1 cellular context compared by ENCODE assay signal in the genomic region with DNA sequence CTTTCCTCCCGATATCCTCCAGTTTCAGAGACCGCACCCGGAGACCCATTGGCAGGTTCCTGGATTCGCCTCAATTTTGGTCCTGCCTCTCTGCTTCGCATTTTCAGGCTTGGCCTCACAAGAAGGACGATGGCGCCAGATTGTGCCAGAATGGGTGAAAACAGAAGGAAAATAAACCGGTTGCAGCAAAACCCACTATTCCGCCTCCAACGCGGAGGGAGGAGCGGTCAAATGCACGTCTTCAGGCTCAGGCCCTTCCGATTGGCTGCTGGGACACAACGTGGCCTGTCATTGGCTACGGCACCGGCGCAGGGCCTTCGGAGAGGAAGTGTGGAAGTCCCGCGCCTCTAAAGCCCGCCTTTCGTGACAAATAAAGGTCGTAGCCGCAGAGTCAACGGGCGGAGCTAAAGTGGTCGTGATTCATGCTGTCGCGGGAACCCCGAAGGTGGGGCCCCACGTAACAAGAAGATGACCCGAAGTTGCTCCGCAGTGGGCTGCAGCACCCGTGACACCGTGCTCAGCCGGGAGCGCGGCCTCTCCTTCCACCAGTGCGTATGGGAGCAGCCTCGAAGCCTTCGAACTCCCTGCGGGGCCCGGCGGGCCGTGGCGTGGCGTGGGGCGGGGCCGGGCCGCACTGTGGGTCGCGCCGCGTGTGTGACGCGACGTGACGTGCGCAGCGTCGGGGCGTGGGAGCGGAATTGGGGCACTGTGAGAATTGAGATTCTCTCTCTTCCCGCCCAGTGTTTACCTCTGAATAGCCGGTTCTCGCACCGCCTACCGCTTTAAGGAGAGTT.
TF ChIP-seq lines count a peak whose summit lies in the region.

A gene with protein sequence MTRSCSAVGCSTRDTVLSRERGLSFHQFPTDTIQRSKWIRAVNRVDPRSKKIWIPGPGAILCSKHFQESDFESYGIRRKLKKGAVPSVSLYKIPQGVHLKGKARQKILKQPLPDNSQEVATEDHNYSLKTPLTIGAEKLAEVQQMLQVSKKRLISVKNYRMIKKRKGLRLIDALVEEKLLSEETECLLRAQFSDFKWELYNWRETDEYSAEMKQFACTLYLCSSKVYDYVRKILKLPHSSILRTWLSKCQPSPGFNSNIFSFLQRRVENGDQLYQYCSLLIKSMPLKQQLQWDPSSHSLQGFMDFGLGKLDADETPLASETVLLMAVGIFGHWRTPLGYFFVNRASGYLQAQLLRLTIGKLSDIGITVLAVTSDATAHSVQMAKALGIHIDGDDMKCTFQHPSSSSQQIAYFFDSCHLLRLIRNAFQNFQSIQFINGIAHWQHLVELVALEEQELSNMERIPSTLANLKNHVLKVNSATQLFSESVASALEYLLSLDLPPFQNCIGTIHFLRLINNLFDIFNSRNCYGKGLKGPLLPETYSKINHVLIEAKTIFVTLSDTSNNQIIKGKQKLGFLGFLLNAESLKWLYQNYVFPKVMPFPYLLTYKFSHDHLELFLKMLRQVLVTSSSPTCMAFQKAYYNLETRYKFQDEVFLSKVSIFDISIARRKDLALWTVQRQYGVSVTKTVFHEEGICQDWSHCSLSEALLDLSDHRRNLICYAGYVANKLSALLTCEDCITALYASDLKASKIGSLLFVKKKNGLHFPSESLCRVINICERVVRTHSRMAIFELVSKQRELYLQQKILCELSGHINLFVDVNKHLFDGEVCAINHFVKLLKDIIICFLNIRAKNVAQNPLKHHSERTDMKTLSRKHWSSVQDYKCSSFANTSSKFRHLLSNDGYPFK (plus strand): TSS at position 401 of the 794 bp plus-strand sequence. CDS start 68 bp downstream, at position 469.

TF ChIP-seq in HepG2, 621 proteins besides CTCF, POLR2A, EP300 and RAD21 (continued from another document and continues in another):
- TF ChIP-seq, protein P1, sequence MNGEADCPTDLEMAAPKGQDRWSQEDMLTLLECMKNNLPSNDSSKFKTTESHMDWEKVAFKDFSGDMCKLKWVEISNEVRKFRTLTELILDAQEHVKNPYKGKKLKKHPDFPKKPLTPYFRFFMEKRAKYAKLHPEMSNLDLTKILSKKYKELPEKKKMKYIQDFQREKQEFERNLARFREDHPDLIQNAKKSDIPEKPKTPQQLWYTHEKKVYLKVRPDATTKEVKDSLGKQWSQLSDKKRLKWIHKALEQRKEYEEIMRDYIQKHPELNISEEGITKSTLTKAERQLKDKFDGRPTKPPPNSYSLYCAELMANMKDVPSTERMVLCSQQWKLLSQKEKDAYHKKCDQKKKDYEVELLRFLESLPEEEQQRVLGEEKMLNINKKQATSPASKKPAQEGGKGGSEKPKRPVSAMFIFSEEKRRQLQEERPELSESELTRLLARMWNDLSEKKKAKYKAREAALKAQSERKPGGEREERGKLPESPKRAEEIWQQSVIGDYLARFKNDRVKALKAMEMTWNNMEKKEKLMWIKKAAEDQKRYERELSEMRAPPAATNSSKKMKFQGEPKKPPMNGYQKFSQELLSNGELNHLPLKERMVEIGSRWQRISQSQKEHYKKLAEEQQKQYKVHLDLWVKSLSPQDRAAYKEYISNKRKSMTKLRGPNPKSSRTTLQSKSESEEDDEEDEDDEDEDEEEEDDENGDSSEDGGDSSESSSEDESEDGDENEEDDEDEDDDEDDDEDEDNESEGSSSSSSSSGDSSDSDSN (CRISPR knock-in tag; IDR thresholded peaks at IDR 0.05), result peak; percentile 58; the same call in 1 of the 2 replicates
- TF ChIP-seq ZNF878 (CRISPR knock-in tag; IDR thresholded peaks at IDR 0.05) (no peak), MED1 (CRISPR knock-in tag; IDR thresholded peaks at IDR 0.05) (peak; percentile 66), PLSCR1 (CRISPR knock-in tag; IDR thresholded peaks at IDR 0.05; ENCODE audit: borderline replicate concordance) (no peak), ZC3H4 (CRISPR knock-in tag; IDR thresholded peaks at IDR 0.05; ENCODE audit: borderline replicate concordance) (no peak), ZKSCAN1 (IDR thresholded peaks at IDR 0.05; ENCODE audit: low read length) (no peak), RFXAP (CRISPR knock-in tag; IDR thresholded peaks at IDR 0.05; ENCODE audit: borderline replicate concordance) (peak; percentile 83; the same call in 1 of the 2 replicates), ISL2 (CRISPR knock-in tag; IDR thresholded peaks at IDR 0.05) (no peak), ZBTB10 (CRISPR knock-in tag; IDR thresholded peaks at IDR 0.05; ENCODE audit: borderline replicate concordance) (peak; percentile 72; the same call in 1 of the 2 replicates), MEF2D (CRISPR knock-in tag; IDR thresholded peaks at IDR 0.05) (peak; percentile 47; the same call in 1 of the 2 replicates), BCL6 (CRISPR knock-in tag; IDR thresholded peaks at IDR 0.05) (peak; percentile 53), MTF2 (CRISPR knock-in tag; IDR thresholded peaks at IDR 0.05; ENCODE audit: borderline replicate concordance) (no peak), ZNF513 (CRISPR knock-in tag; conservative IDR thresholded peaks at IDR 0.05) (no peak), ZSCAN31 (CRISPR knock-in tag; IDR thresholded peaks at IDR 0.05; ENCODE audit: low read depth) (peak; percentile 78), ZNF550 (CRISPR knock-in tag; IDR thresholded peaks at IDR 0.05; ENCODE audit: borderline replicate concordance) (no peak; the same call in 1 of the 2 replicates), TFAP4 (IDR thresholded peaks at IDR 0.05; ENCODE audit: borderline replicate concordance, low read depth) (0 out of 2 replicates have a peak, but pooled peaks have one; percentile 2), GLI4 (CRISPR knock-in tag; IDR thresholded peaks at IDR 0.05; ENCODE audit: borderline replicate concordance) (peak; percentile 87; the same call in 1 of the 2 replicates), GATAD1 (CRISPR knock-in tag; IDR thresholded peaks at IDR 0.05) (peak; percentile 75), ZNF670 (CRISPR knock-in tag; IDR thresholded peaks at IDR 0.05; ENCODE audit: borderline replicate concordance) (no peak; the same call in 1 of the 2 replicates), CCDC6 (CRISPR knock-in tag; IDR thresholded peaks at IDR 0.05) (no peak), CC2D1A (CRISPR knock-in tag; IDR thresholded peaks at IDR 0.05) (no peak; the same call in 1 of the 2 replicates), FOXK2 (IDR thresholded peaks at IDR 0.05) (no peak), ZNF713 (CRISPR knock-in tag; IDR thresholded peaks at IDR 0.05) (no peak), ZNF597 (CRISPR knock-in tag; IDR thresholded peaks at IDR 0.05) (no peak), MXD3 (CRISPR knock-in tag; IDR thresholded peaks at IDR 0.05) (no peak; the same call in none of the 2 replicates), NFIB (CRISPR knock-in tag; IDR thresholded peaks at IDR 0.05; ENCODE audit: borderline replicate concordance) (no peak), GABPA (IDR thresholded peaks at IDR 0.05; ENCODE audit: low read depth, low read length) (peak; percentile 55), GABPA (CRISPR knock-in tag; IDR thresholded peaks at IDR 0.05; ENCODE audit: low read depth) (peak; percentile 88), KAT2B (IDR thresholded peaks at IDR 0.05; ENCODE audit: borderline replicate concordance, low read depth, low read length) (no peak), ZNF546 (CRISPR knock-in tag; conservative IDR thresholded peaks at IDR 0.05) (0 out of 2 replicates have a peak, but pooled peaks have one; percentile 80), SUZ12 (IDR thresholded peaks at IDR 0.05; ENCODE audit: low read depth, low read length) (no peak), MTA3 (CRISPR knock-in tag; IDR thresholded peaks at IDR 0.05) (no peak), KAT7 (CRISPR knock-in tag; IDR thresholded peaks at IDR 0.05; ENCODE audit: borderline replicate concordance) (0 out of 2 replicates have a peak, but pooled peaks have one; percentile 28)
- TF ChIP-seq, protein P2, sequence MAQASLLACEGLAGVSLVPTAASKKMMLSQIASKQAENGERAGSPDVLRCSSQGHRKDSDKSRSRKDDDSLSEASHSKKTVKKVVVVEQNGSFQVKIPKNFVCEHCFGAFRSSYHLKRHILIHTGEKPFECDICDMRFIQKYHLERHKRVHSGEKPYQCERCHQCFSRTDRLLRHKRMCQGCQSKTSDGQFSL (CRISPR knock-in tag; IDR thresholded peaks at IDR 0.05), result no peak
- TF ChIP-seq, protein P3, sequence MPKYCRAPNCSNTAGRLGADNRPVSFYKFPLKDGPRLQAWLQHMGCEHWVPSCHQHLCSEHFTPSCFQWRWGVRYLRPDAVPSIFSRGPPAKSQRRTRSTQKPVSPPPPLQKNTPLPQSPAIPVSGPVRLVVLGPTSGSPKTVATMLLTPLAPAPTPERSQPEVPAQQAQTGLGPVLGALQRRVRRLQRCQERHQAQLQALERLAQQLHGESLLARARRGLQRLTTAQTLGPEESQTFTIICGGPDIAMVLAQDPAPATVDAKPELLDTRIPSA (CRISPR knock-in tag; IDR thresholded peaks at IDR 0.05; ENCODE audit: borderline replicate concordance), result peak; percentile 45; the same call in 1 of the 2 replicates
- TF ChIP-seq, protein P4, sequence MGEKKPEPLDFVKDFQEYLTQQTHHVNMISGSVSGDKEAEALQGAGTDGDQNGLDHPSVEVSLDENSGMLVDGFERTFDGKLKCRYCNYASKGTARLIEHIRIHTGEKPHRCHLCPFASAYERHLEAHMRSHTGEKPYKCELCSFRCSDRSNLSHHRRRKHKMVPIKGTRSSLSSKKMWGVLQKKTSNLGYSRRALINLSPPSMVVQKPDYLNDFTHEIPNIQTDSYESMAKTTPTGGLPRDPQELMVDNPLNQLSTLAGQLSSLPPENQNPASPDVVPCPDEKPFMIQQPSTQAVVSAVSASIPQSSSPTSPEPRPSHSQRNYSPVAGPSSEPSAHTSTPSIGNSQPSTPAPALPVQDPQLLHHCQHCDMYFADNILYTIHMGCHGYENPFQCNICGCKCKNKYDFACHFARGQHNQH (CRISPR knock-in tag; IDR thresholded peaks at IDR 0.05), result peak; percentile 86
- TF ChIP-seq, protein P5, sequence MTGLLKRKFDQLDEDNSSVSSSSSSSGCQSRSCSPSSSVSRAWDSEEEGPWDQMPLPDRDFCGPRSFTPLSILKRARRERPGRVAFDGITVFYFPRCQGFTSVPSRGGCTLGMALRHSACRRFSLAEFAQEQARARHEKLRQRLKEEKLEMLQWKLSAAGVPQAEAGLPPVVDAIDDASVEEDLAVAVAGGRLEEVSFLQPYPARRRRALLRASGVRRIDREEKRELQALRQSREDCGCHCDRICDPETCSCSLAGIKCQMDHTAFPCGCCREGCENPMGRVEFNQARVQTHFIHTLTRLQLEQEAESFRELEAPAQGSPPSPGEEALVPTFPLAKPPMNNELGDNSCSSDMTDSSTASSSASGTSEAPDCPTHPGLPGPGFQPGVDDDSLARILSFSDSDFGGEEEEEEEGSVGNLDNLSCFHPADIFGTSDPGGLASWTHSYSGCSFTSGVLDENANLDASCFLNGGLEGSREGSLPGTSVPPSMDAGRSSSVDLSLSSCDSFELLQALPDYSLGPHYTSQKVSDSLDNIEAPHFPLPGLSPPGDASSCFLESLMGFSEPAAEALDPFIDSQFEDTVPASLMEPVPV (CRISPR knock-in tag; IDR thresholded peaks at IDR 0.05), result peak; percentile 66; the same call in 1 of the 2 replicates
